In the genomic region with DNA sequence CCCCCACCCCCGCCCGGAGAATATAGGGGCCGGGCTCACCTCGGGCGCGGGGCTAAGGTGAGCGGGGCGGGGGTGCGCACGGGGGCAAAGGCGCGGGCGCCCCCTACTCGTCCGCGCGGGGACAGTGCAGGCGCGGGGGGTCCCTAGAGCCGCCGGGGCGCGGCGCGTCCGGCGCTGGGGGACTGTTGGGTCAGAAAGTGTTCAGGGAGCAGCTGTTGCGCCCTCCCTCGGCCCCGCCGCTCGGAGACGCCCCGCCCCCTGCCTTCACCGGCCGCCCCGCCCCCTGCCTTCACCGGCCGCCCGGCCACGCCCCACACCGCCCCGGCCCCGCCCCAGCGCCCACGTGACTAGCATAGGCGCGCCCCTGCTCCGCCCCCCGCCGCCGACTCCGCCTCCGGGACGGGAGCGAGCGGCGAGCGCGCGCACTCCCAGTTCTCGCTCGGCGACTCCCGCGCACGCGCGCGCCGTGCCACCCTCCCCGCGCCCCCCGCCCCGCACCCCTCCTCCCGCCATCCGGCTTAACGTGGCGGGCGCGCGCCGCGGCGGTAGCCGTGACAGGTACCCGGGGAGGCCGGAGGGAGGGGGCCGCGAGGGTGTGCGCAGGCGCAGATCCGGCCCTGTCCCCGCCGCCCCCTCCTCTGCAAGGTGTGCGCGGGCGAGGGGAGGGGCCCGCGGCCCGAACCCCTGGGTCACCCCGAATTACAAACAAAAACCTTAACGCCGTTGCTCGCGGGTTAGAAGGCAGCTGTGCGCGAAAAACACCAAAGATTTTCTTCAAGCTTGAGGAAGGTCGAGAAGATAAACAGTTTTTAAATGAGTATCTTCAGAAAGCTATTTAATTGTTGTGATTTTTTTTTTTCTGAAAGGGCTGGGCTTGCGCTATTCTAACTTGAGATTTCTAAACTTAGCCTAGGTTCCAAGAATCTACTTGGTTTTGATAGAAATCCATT, we compare ENCODE assay signal across 8 cellular contexts. TPM values are rescaled to one million over a fixed set of nuclear protein-coding genes. Genes with fewer than 3 reads are reported as not detected.
DNase-seq lines count a peak whose midpoint lies in the region; ATAC-seq lines count a peak whose summit lies in the region.

No MANE protein-coding gene starts in this region.

- peaks cover 17 to 20% of the 10 kb centered on the region in 2 donors for H3K4me1 ChIP-seq in duodenal mucosa (ENCODE audit: control insufficient read depth in 1 of 2, insufficient read depth in 2 of 2, low read length in 2 of 2)

- DNase-seq in C1 segment of cervical spinal cord (lab: John Stamatoyannopoulos, UW) (peak; percentile 52 to 98 (median 90)), NCI-H748 (lab: John Stamatoyannopoulos, UW; ENCODE audit: unreplicated experiment) (peak; percentile 87), medulla oblongata (ENCODE audit: extremely low spot score) (peak; percentile 93)
- peak; percentile 96 for DNase-seq in activated CD4-positive, alpha-beta memory T cell treated with anti-CD3 and anti-CD28 coated beads for 36 hours
- DNase-seq in stimulated activated CD4-positive, alpha-beta T cell treated with anti-CD3 and anti-CD28 coated beads, TNF-alpha, amount 100 ng/mL, for 48 hours (ENCODE audit: low read depth in 3 of 3) = peak; percentile 91 to 99 (median 97)

- H3K9me3 Mint-ChIP-seq in activated CD4-positive, alpha-beta memory T cell treated with anti-CD3 and anti-CD28 coated beads for 36 hours = no peaks in the 10 kb centered on the region

- H3K27me3 ChIP-seq in duodenal mucosa (ENCODE audit: control insufficient read depth in 1 of 2, insufficient read depth in 2 of 2, low read length in 2 of 2) = no peaks in the 10 kb centered on the region

- peak overlapping the region; percentile 70 to 74 for H3K9ac ChIP-seq in duodenal mucosa (ENCODE audit: low read depth in 1 of 2, low read length in 2 of 2)

- no peaks in the 10 kb centered on the region for H3K36me3 ChIP-seq in duodenal mucosa (ENCODE audit: control insufficient read depth in 1 of 2, insufficient read depth in 2 of 2, low read length in 2 of 2)

- peaks cover 13% of the 10 kb centered on the region for H3K36me3 Mint-ChIP-seq in activated CD4-positive, alpha-beta memory T cell treated with anti-CD3 and anti-CD28 coated beads for 36 hours

- peaks cover 46% of the 10 kb centered on the region for H3K4me1 Mint-ChIP-seq in activated CD4-positive, alpha-beta memory T cell treated with anti-CD3 and anti-CD28 coated beads for 36 hours (ENCODE audit: low read depth)

- CTCF ChIA-PET in activated CD4-positive, alpha-beta memory T cell treated with anti-CD3 and anti-CD28 coated beads for 36 hours (lab: Charles Lee) = interaction anchor here (0.6 to 0.8 kb wide), 2 partner anchors 16 to 92 kb away, joined by 3 read pairs; no protein-coding TSS in a partner anchor

- H3K4me3 ChIP-seq in duodenal mucosa (ENCODE audit: low read depth in 1 of 2, low read length in 2 of 2) = peak overlapping the region; percentile 61 to 79

- H3K27ac ChIP-seq in duodenal mucosa (ENCODE audit: low read depth, low read length) = peak overlapping the region; percentile 85

- POLR2A ChIA-PET in activated CD4-positive, alpha-beta memory T cell treated with anti-CD3 and anti-CD28 coated beads for 36 hours (lab: Charles Lee) = interaction anchor here (0.5 to 2.2 kb wide), 7 partner anchors 12 to 1403 kb away, joined by 3 to 17 read pairs (median 5); a partner anchor contains a TSS

- peak overlapping the region; percentile 96 for H3K4me3 Mint-ChIP-seq in activated CD4-positive, alpha-beta memory T cell treated with anti-CD3 and anti-CD28 coated beads for 36 hours

- intact Hi-C loops in activated CD4-positive, alpha-beta memory T cell treated with anti-CD3 and anti-CD28 coated beads for 36 hours (cut with micrococcal nuclease) = loop anchor here (1.0 to 10.0 kb wide), 6 partner anchors 14 to 610 kb away; a partner anchor contains a TSS

- peak; percentile 67 for ATAC-seq in GM19395 (IDR thresholded peaks at IDR 0.05; ENCODE audit: unreplicated experiment)
- ATAC-seq in HG03521 (IDR thresholded peaks at IDR 0.05; ENCODE audit: unreplicated experiment) = peak; percentile 67

- peak overlapping the region; percentile 94 for H3K27ac Mint-ChIP-seq in activated CD4-positive, alpha-beta memory T cell treated with anti-CD3 and anti-CD28 coated beads for 36 hours

- H3K27me3 Mint-ChIP-seq in activated CD4-positive, alpha-beta memory T cell treated with anti-CD3 and anti-CD28 coated beads for 36 hours = no peaks in the 10 kb centered on the region

- no peaks in the 10 kb centered on the region for H3K9me3 ChIP-seq in duodenal mucosa (ENCODE audit: control insufficient read depth in 1 of 2, low read length in 2 of 2)

RNA-seq across cellular contexts. Expression of a gene that starts 0.7 kb away (rescaled TPM):
- 10 to 100 TPM; 56.3 to 57.5 TPM for total RNA-seq in activated CD4-positive, alpha-beta memory T cell treated with anti-CD3 and anti-CD28 coated beads for 36 hours

Comparison
In these comparisons a context has a peak if more than half of its experiments do, and no peak if none do; other contexts are left out.
1. Peak in every context shown above with its lines: DNase-seq, ATAC-seq, H3K4me3 ChIP-seq and H3K27ac ChIP-seq.